In genomic region chr3:159629329-159630084, GRCh38 we compare ENCODE assay signal across 1 cellular context.
TF ChIP-seq lines count a peak whose summit lies in the region.

No MANE protein-coding gene starts in this region.

TF ChIP-seq in IMR-90, 13 proteins besides CTCF, POLR2A, EP300 and RAD21 (continued from another document):
- TF ChIP-seq, protein P1, sequence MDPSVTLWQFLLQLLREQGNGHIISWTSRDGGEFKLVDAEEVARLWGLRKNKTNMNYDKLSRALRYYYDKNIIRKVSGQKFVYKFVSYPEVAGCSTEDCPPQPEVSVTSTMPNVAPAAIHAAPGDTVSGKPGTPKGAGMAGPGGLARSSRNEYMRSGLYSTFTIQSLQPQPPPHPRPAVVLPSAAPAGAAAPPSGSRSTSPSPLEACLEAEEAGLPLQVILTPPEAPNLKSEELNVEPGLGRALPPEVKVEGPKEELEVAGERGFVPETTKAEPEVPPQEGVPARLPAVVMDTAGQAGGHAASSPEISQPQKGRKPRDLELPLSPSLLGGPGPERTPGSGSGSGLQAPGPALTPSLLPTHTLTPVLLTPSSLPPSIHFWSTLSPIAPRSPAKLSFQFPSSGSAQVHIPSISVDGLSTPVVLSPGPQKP (IDR thresholded peaks at IDR 0.05; ENCODE audit: borderline replicate concordance, low read depth, low read length): no peak
- TF ChIP-seq CHD1 (IDR thresholded peaks at IDR 0.05; ENCODE audit: low read depth, low read length): no peak
